In genomic region chr12:69240625-69240984, GRCh38 we compare ENCODE assay signal across 8 cellular contexts. TPM values are rescaled to one million over a fixed set of nuclear protein-coding genes. Genes with fewer than 3 reads are reported as not detected.
DNase-seq lines count a peak whose midpoint lies in the region; ATAC-seq and TF ChIP-seq lines count a peak whose summit lies in the region.

No MANE protein-coding gene starts in this region.

- DNase-seq in GM10266 (ENCODE audit: extremely low spot score) (peak; percentile 42), NB4 (ENCODE audit: low read depth) (peak; percentile 45), NOMO-1 treated with DMSO at 0.1 percent for 48 hours (lab: John Stamatoyannopoulos, UW; ENCODE audit: unreplicated experiment) (no peak), germinal center (ENCODE audit: low spot score) (no peak), T1000 (lab: John Stamatoyannopoulos, UW) (no peak)
- peak in 1 of 2 donors; percentile 27 for DNase-seq in activated naive CD4-positive, alpha-beta T cell treated with anti-CD3 and anti-CD28 coated beads, Interleukin-2, amount 50 U/mL, for 72 hours (ENCODE audit: low spot score in 2 of 2)
- peak in 2 of 3 experiments; percentile 9 to 25 for DNase-seq in stimulated activated CD4-positive, alpha-beta T cell treated with anti-CD3 and anti-CD28 coated beads, TNF-alpha, amount 100 ng/mL, for 24 hours (ENCODE audit: low read depth in 3 of 3)

- peaks cover 14% of the 10 kb centered on the region for H3K36me3 ChIP-seq in iPS-20b (ENCODE audit: insufficient read depth, low read depth, low read length)

- H3K27ac ChIP-seq in iPS-20b (ENCODE audit: low read length) = no peak overlapping the region

- H3K27ac Mint-ChIP-seq in activated naive CD4-positive, alpha-beta T cell treated with anti-CD3 and anti-CD28 coated beads, Interleukin-2, amount 50 U/mL, for 72 hours = peak overlapping the region; percentile 94 to 99

- no peak for TF ChIP-seq CTCF in GM10266 (IDR thresholded peaks at IDR 0.05; ENCODE audit: control insufficient read depth, insufficient read depth, low read depth, missing control alignments)
- TF ChIP-seq CTCF in NB4 (IDR thresholded peaks at IDR 0.05; ENCODE audit: low read depth, low read length) = no peak

- H3K27me3 ChIP-seq in iPS-20b (ENCODE audit: insufficient read depth, low read length) = peaks cover 18% of the 10 kb centered on the region; the same call in 1 of the 2 replicates

- H3K9me3 ChIP-seq in iPS-20b (ENCODE audit: insufficient read depth, low read depth, low read length) = no peaks in the 10 kb centered on the region

- H3K4me1 ChIP-seq in iPS-20b (ENCODE audit: insufficient read depth, low read length) = peaks cover 19% of the 10 kb centered on the region

- H3K9ac ChIP-seq in iPS-20b (ENCODE audit: low read depth, low read length) = peak overlapping the region; percentile 99

- peak; percentile 9 to 14 for ATAC-seq in activated naive CD4-positive, alpha-beta T cell treated with anti-CD3 and anti-CD28 coated beads, Interleukin-2, amount 50 U/mL, for 72 hours

- peaks cover 14 to 22% of the 10 kb centered on the region in 2 donors for H3K36me3 Mint-ChIP-seq in activated naive CD4-positive, alpha-beta T cell treated with anti-CD3 and anti-CD28 coated beads, Interleukin-2, amount 50 U/mL, for 72 hours

- peak overlapping the region; percentile 97 for H3K4me3 ChIP-seq in NB4 (ENCODE audit: low read depth, low read length)
- peak overlapping the region; percentile 99 for H3K4me3 ChIP-seq in iPS-20b (ENCODE audit: low read length)

- H3K9me3 Mint-ChIP-seq in activated naive CD4-positive, alpha-beta T cell treated with anti-CD3 and anti-CD28 coated beads, Interleukin-2, amount 50 U/mL, for 72 hours = no peaks in the 10 kb centered on the region

- TF ChIP-seq POLR2A in NB4 (IDR thresholded peaks at IDR 0.05; ENCODE audit: extremely low read depth, insufficient read length) = no peak

RNA-seq across cellular contexts. Expression of gene CPSF6, which starts 1.2 kb away (rescaled TPM):
- 100 to 1,000 TPM in 1 of 2 donors, 10 to 100 TPM in 1; 62.5 to 104 TPM for total RNA-seq in activated naive CD4-positive, alpha-beta T cell treated with anti-CD3 and anti-CD28 coated beads, Interleukin-2, amount 50 U/mL, for 72 hours

Comparison
In these comparisons a context has a peak if more than half of its experiments do, and no peak if none do; other contexts are left out.
1. DNase-seq: peak in GM10266 (single experiment), NB4 (single experiment) and stimulated activated CD4-positive, alpha-beta T cell treated with anti-CD3 and anti-CD28 coated beads, TNF-alpha, amount 100 ng/mL, for 24 hours (2 of 3); none in NOMO-1 treated with DMSO at 0.1 percent for 48 hours (single experiment), germinal center (single experiment) and T1000 (single experiment).